ENCODE assay signal across 13 cellular contexts in genomic region chr2:191206613-191207471, GRCh38. TPM values are rescaled to one million over a fixed set of nuclear protein-coding genes. Genes with fewer than 3 reads are reported as not detected.
A peak's percentile ranks its signal among the peaks of the same experiment; 100 is the strongest.
DNase-seq lines count a peak whose midpoint lies in the region; ATAC-seq, FAIRE-seq and TF ChIP-seq lines count a peak whose summit lies in the region.
"Had no signal": no experiment of that assay in that cellular context is flagged by ENCODE, and none has a peak within 500 bp of the region (broad histone marks: within the 10 kb centered on the region; RNA-seq: fewer than 3 reads in every experiment).

No MANE protein-coding gene starts in this region.

- H2BK20ac ChIP-seq in H1 (ENCODE audit: low read length): no peak overlapping the region

- H3K27ac ChIP-seq in H1 (ENCODE audit: low read depth, low read length): no peak overlapping the region
- no peak overlapping the region for H3K27ac ChIP-seq in neural progenitor cell
- peak overlapping the region in 2 of 4 donors; percentile 4 to 52 for H3K27ac ChIP-seq in upper lobe of left lung
- H3K27ac ChIP-seq: uterus had no signal

- no peaks in the 10 kb centered on the region for H3K4me1 ChIP-seq in H1 (replicated peaks in 1 of 4; ENCODE audit: control insufficient read depth in 3 of 4, insufficient read depth in 4 of 4, low read length in 3 of 4)
- no peaks in the 10 kb centered on the region for H3K4me1 ChIP-seq in neural progenitor cell
- peaks cover 12 to 22% (median 15%) of the 10 kb centered on the region in 4 donors for H3K4me1 ChIP-seq in upper lobe of left lung
- H3K4me1 ChIP-seq: uterus had no signal

- no peak overlapping the region for H3K14ac ChIP-seq in H1 (ENCODE audit: insufficient read length)

- no peak overlapping the region for H4K91ac ChIP-seq in H1 (replicated peaks; ENCODE audit: insufficient read length, low read length)

- H3K9ac ChIP-seq in H1 (replicated peaks in 1 of 4; ENCODE audit: extremely low read depth in 1 of 4, low read depth in 3 of 4, low read length in 3 of 4): no peak overlapping the region
- no peak overlapping the region for H3K9ac ChIP-seq in neural progenitor cell

- ATAC-seq in activated CD8-positive, alpha-beta T cell treated with anti-CD3 and anti-CD28 coated beads for 36 hours: peak; percentile 82
- no peak for ATAC-seq in upper lobe of left lung (ENCODE audit: low FRiP score in 2 of 2)

- H3K27me3 ChIP-seq in H1 (replicated peaks in 1 of 4; ENCODE audit: control insufficient read depth in 3 of 4, extremely low read depth in 1 of 4, insufficient read depth in 3 of 4, low read length in 3 of 4): no peaks in the 10 kb centered on the region
- no peaks in the 10 kb centered on the region for H3K27me3 ChIP-seq in neural progenitor cell
- no peaks in the 10 kb centered on the region for H3K27me3 ChIP-seq in upper lobe of left lung
- H3K27me3 ChIP-seq: uterus had no signal

- H2BK5ac ChIP-seq in H1 (ENCODE audit: low read depth, low read length): no peak overlapping the region

- no peak overlapping the region for H2BK15ac ChIP-seq in H1 (ENCODE audit: low read length)

- H2AFZ ChIP-seq in H1 (ENCODE audit: low read length) (peak overlapping the region; percentile 21; the same call in 1 of the 2 replicates), neural progenitor cell (replicated peaks) (no peak overlapping the region)

- peak overlapping the region; percentile 85 for H3K27ac Mint-ChIP-seq in activated CD8-positive, alpha-beta T cell treated with anti-CD3 and anti-CD28 coated beads for 36 hours
- no peak overlapping the region for H3K27ac Mint-ChIP-seq in neural progenitor cell
- H3K27ac Mint-ChIP-seq: activated B cell treated with CpG ODN at 0.5 μM for 24 hours had no signal

- no peak for TF ChIP-seq POLR2A in H1 (IDR thresholded peaks at IDR 0.05; ENCODE audit: control extremely low read depth in 1 of 2, low read depth in 2 of 2, low read length in 2 of 2)
- TF ChIP-seq POLR2A in upper lobe of left lung (IDR thresholded peaks at IDR 0.05): peak in 1 of 4 donors; percentile 50

- intact Hi-C loops in activated CD8-positive, alpha-beta T cell treated with anti-CD3 and anti-CD28 coated beads for 36 hours (cut with micrococcal nuclease): no loop called here

- H3K27me3 Mint-ChIP-seq in activated CD8-positive, alpha-beta T cell treated with anti-CD3 and anti-CD28 coated beads for 36 hours: no peaks in the 10 kb centered on the region
- no peaks in the 10 kb centered on the region for H3K27me3 Mint-ChIP-seq in neural progenitor cell (ENCODE audit: insufficient read depth, low read depth)
- H3K27me3 Mint-ChIP-seq: activated B cell treated with CpG ODN at 0.5 μM for 24 hours had no signal

- no peaks in the 10 kb centered on the region for H3K23me2 ChIP-seq in H1 (ENCODE audit: low read depth, low read length)

- H3K36me3 Mint-ChIP-seq in activated CD8-positive, alpha-beta T cell treated with anti-CD3 and anti-CD28 coated beads for 36 hours (ENCODE audit: low read depth): peaks cover 16% of the 10 kb centered on the region
- H3K36me3 Mint-ChIP-seq in neural progenitor cell: no peaks in the 10 kb centered on the region

- H3K4me1 Mint-ChIP-seq in activated CD8-positive, alpha-beta T cell treated with anti-CD3 and anti-CD28 coated beads for 36 hours (ENCODE audit: low read depth): peaks cover 43% of the 10 kb centered on the region
- no peaks in the 10 kb centered on the region for H3K4me1 Mint-ChIP-seq in neural progenitor cell

- H3K9me3 Mint-ChIP-seq in activated CD8-positive, alpha-beta T cell treated with anti-CD3 and anti-CD28 coated beads for 36 hours: peaks cover 12% of the 10 kb centered on the region
- peaks cover 2% of the 10 kb centered on the region for H3K9me3 Mint-ChIP-seq in neural progenitor cell

- H2AK5ac ChIP-seq in H1 (ENCODE audit: low read depth, low read length): no peak overlapping the region

- H3K4me3 ChIP-seq in H1 (ENCODE audit: extremely low read depth in 1 of 4, insufficient read depth in 2 of 4, low read depth in 3 of 4, low read length in 4 of 4): no peak overlapping the region
- H3K4me3 ChIP-seq in neural progenitor cell: no peak overlapping the region
- peak overlapping the region in 2 of 4 donors; percentile 1 to 7 for H3K4me3 ChIP-seq in upper lobe of left lung
- H3K4me3 ChIP-seq: uterus had no signal

- FAIRE-seq in H1 (lab: Jason Lieb, UNC): no peak
- FAIRE-seq: astrocyte had no signal

- CTCF ChIA-PET in activated CD8-positive, alpha-beta T cell treated with anti-CD3 and anti-CD28 coated beads for 36 hours (lab: Charles Lee): interaction anchor here (0.9 to 6.2 kb wide), 8 partner anchors 9 to 315 kb away, joined by 3 to 55 read pairs (median 6); no protein-coding TSS in a partner anchor
- CTCF ChIA-PET in H1 (lab: Charles Lee; ENCODE audit: partially characterized antibody): interaction anchor here (0.6 to 4.5 kb wide), 4 partner anchors 8 to 315 kb away, joined by 3 to 35 read pairs (median 4); no protein-coding TSS in a partner anchor

- peak overlapping the region; percentile 58 for H3K4me3 Mint-ChIP-seq in activated CD8-positive, alpha-beta T cell treated with anti-CD3 and anti-CD28 coated beads for 36 hours
- no peak overlapping the region for H3K4me3 Mint-ChIP-seq in neural progenitor cell
- H3K4me3 Mint-ChIP-seq: activated B cell treated with CpG ODN at 0.5 μM for 24 hours had no signal

- H3K79me2 ChIP-seq in H1 (ENCODE audit: control insufficient read depth in 1 of 2, insufficient read depth in 2 of 2, low read length in 2 of 2): no peaks in the 10 kb centered on the region
- H3K79me2 ChIP-seq in neural progenitor cell (ENCODE audit: low read depth): no peaks in the 10 kb centered on the region

- H3K56ac ChIP-seq in H1 (replicated peaks; ENCODE audit: insufficient read length, low read depth, low read length): no peak overlapping the region

- no peak overlapping the region for H3K4ac ChIP-seq in H1 (replicated peaks; ENCODE audit: insufficient read length, low read depth, low read length)

- H2BK120ac ChIP-seq in H1 (replicated peaks; ENCODE audit: low read depth, low read length): no peak overlapping the region

- 89% methylated on average over 13 of the region's 13 CpGs; no CpG with 5 or more reads in 1 of the 2 experiments for WGBS in H1 (ENCODE audit: extremely low coverage in 1 of 2, insufficient coverage in 1 of 2, insufficient read length in 1 of 2, insufficient replicate concordance in 2 of 2, low coverage in 1 of 2, low lambda C conversion rate in 2 of 2, missing lambda C conversion rate in 1 of 2), 2 experiments
- 80 to 81% methylated on average over 13 of the region's 13 CpGs for WGBS in upper lobe of left lung, 2 donors

- no peak overlapping the region for H4K8ac ChIP-seq in H1 (ENCODE audit: extremely low read depth, insufficient read depth, low read length)

- H3F3A ChIP-seq in neural progenitor cell (ENCODE audit: low read depth): no peaks in the 10 kb centered on the region

- no peak overlapping the region for H4K5ac ChIP-seq in H1 (ENCODE audit: insufficient read length, low read depth, low read length)

- no peak for TF ChIP-seq EP300 in H1 (IDR thresholded peaks at IDR 0.05; ENCODE audit: borderline replicate concordance in 1 of 2, low read depth in 2 of 2, low read length in 2 of 2)
- TF ChIP-seq EP300 in upper lobe of left lung (IDR thresholded peaks at IDR 0.05): no peak

- no peak overlapping the region for H2BK12ac ChIP-seq in H1 (ENCODE audit: low read depth, low read length)

- H3K4me2 ChIP-seq in H1 (ENCODE audit: insufficient read depth in 1 of 2, low read depth in 2 of 2, low read length in 2 of 2) (no peak overlapping the region), neural progenitor cell (no peak overlapping the region)

- H3K79me1 ChIP-seq in H1 (ENCODE audit: low read depth, low read length): no peaks in the 10 kb centered on the region

- H4K20me1 ChIP-seq in H1 (replicated peaks in 1 of 2; ENCODE audit: control insufficient read depth in 1 of 2, insufficient read depth in 2 of 2, low read length in 2 of 2): no peaks in the 10 kb centered on the region
- H4K20me1 ChIP-seq in neural progenitor cell (ENCODE audit: low read depth): no peaks in the 10 kb centered on the region

- POLR2A ChIA-PET in activated CD8-positive, alpha-beta T cell treated with anti-CD3 and anti-CD28 coated beads for 36 hours (lab: Charles Lee): interaction anchor here (0.6 to 4.7 kb wide), 9 partner anchors 9 to 103 kb away, joined by 3 to 38 read pairs (median 4); partner anchors contain the start of gene STAT4
- POLR2A ChIA-PET in H1 (lab: Charles Lee; ENCODE audit: partially characterized antibody): no interaction called here

- no peak for TF ChIP-seq RAD21 in H1 (IDR thresholded peaks at IDR 0.05 in 1 of 2, conservative IDR thresholded peaks at IDR 0.05 in 1 of 2; ENCODE audit: low read depth in 2 of 2, low read length in 2 of 2)

- no peaks in the 10 kb centered on the region for H3K36me3 ChIP-seq in H1 (ENCODE audit: control insufficient read depth in 2 of 4, insufficient read depth in 4 of 4, low read length in 3 of 4)
- no peaks in the 10 kb centered on the region for H3K36me3 ChIP-seq in neural progenitor cell
- H3K36me3 ChIP-seq in upper lobe of left lung: no peaks in the 10 kb centered on the region
- H3K36me3 ChIP-seq: uterus had no signal

- peak; percentile 22 for DNase-seq in activated effector memory CD4-positive, alpha-beta T cell treated with Interleukin-2 at 50 U/mL for 16 hours
- no peak for DNase-seq in activated effector memory CD4-positive, alpha-beta T cell treated with anti-CD3 and anti-CD28 coated beads, Interleukin-2, amount 50 U/mL, for 16 hours
- DNase-seq in activated CD8-positive, alpha-beta T cell treated with anti-CD3 and anti-CD28 coated beads for 36 hours: peak; percentile 58
- DNase-seq in H1 (ENCODE audit: low read depth in 1 of 2, low spot score in 2 of 2): no peak
- DNase-seq in stimulated activated CD8-positive, alpha-beta memory T cell treated with anti-CD3 and anti-CD28 coated beads, Interleukin-7, amount 100 ng/mL, for 24 hours (ENCODE audit: low read depth): peak; percentile 5
- DNase-seq in neural progenitor cell (ENCODE audit: low spot score): no peak
- no peak for DNase-seq in SK-N-DZ (ENCODE audit: low spot score)
- DNase-seq in upper lobe of left lung: no peak
- DNase-seq: activated B cell treated with CpG ODN at 0.5 μM for 24 hours, NCI-H446, Right ventricle myocardium superior, uterus had no signal

- H3K23ac ChIP-seq in H1 (ENCODE audit: insufficient read length): no peak overlapping the region

- no peak for TF ChIP-seq CTCF in activated CD8-positive, alpha-beta T cell treated with anti-CD3 and anti-CD28 coated beads for 36 hours (IDR thresholded peaks at IDR 0.05)
- TF ChIP-seq CTCF in H1 (IDR thresholded peaks at IDR 0.05; ENCODE audit: control extremely low read depth in 1 of 3, insufficient read depth in 1 of 3, low read depth in 1 of 3, low read length in 3 of 3): no peak
- no peak for TF ChIP-seq CTCF in neural progenitor cell (IDR thresholded peaks at IDR 0.05)
- no peak for TF ChIP-seq CTCF in upper lobe of left lung (IDR thresholded peaks at IDR 0.05)

- no peak overlapping the region for H3K18ac ChIP-seq in H1 (ENCODE audit: extremely low read depth, low read length)

- H3K9me3 ChIP-seq in H1 (ENCODE audit: insufficient read depth in 2 of 2, low read depth in 1 of 2, low read length in 1 of 2): no peaks in the 10 kb centered on the region
- H3K9me3 ChIP-seq in neural progenitor cell (ENCODE audit: low read depth): no peaks in the 10 kb centered on the region
- H3K9me3 ChIP-seq in upper lobe of left lung: no peaks in the 10 kb centered on the region

RNA-seq across cellular contexts. Expression of gene MYO1B, which starts 38.4 kb away (rescaled TPM):
- total RNA-seq in activated CD8-positive, alpha-beta T cell treated with anti-CD3 and anti-CD28 coated beads for 36 hours: 10 to 100 TPM; 43.2 to 44.8 TPM
- total RNA-seq in H1 (2021; fragmentation: NEBNext Ultra II Directional; extraction: Animal tissue kit (Norgen Biotek cat#: 25700)): 55.5 and 61.2 TPM in 2 replicates
- polyA plus RNA-seq in H1 (2011; rRNA removed): 8.7 and 15.5 TPM in 2 replicates
- polyA plus RNA-seq in H1 (2011; cell fraction: cytosol; rRNA removed): 19.2 TPM
- 14.5 TPM for polyA plus RNA-seq in H1 (2011; cell fraction: nucleus; rRNA removed)
- 25.4 to 39.3 TPM (median 30.2 TPM) in 4 replicates for polyA plus RNA-seq in H1 (2012, experiment 1 of 2)
- 7.5 TPM for polyA plus RNA-seq in H1 (2012, experiment 2 of 2)
- polyA plus RNA-seq in H1 (2013, experiment 1 of 2): 25.9 TPM
- 25.8 TPM for polyA plus RNA-seq in H1 (2013, experiment 2 of 2)
- polyA minus RNA-seq in H1 (2011; rRNA and poly(A)+ RNA removed): 47.7 and 68.1 TPM in 2 replicates
- 34.9 TPM for polyA minus RNA-seq in H1 (2011; cell fraction: cytosol; rRNA and poly(A)+ RNA removed)
- 70.6 TPM for polyA minus RNA-seq in H1 (2011; cell fraction: nucleus; rRNA and poly(A)+ RNA removed)
- total RNA-seq in neural progenitor cell (ENCODE audit: low replicate concordance): 64.8 and 88.0 TPM in 2 replicates
- polyA plus RNA-seq in SK-N-DZ (2014; cell fraction: cytosol; rRNA removed): 68.1 and 73.9 TPM in 2 replicates
- polyA plus RNA-seq in SK-N-DZ (2014; cell fraction: nucleus; rRNA removed): 80.6 and 87.8 TPM in 2 replicates
- 100 to 1,000 TPM; 112 to 311 (median 137) TPM for total RNA-seq in upper lobe of left lung

RNA-seq across cellular contexts. Expression of gene STAT4, which starts 56.0 kb away (rescaled TPM):
- 10 to 100 TPM; 70.8 to 72.2 TPM for total RNA-seq in activated CD8-positive, alpha-beta T cell treated with anti-CD3 and anti-CD28 coated beads for 36 hours
- total RNA-seq in H1 (2021; fragmentation: NEBNext Ultra II Directional; extraction: Animal tissue kit (Norgen Biotek cat#: 25700)): 0.63 and 0.80 TPM in 2 replicates
- polyA plus RNA-seq in H1 (2011; rRNA removed): 0.33 and 0.36 TPM in 2 replicates
- 0.19 TPM for polyA plus RNA-seq in H1 (2011; cell fraction: cytosol; rRNA removed)
- 0.33 TPM for polyA plus RNA-seq in H1 (2011; cell fraction: nucleus; rRNA removed)
- polyA plus RNA-seq in H1 (2012, experiment 1 of 2): 0.36 to 0.51 TPM (median 0.45 TPM) in 4 replicates
- not detected for polyA plus RNA-seq in H1 (2012, experiment 2 of 2)
- 0.43 TPM for polyA plus RNA-seq in H1 (2013, experiment 1 of 2)
- 0.40 TPM for polyA plus RNA-seq in H1 (2013, experiment 2 of 2)
- polyA minus RNA-seq in H1 (2011; rRNA and poly(A)+ RNA removed): 0.50 and 1.1 TPM in 2 replicates
- polyA minus RNA-seq in H1 (2011; cell fraction: cytosol; rRNA and poly(A)+ RNA removed): not detected
- 2.7 TPM for polyA minus RNA-seq in H1 (2011; cell fraction: nucleus; rRNA and poly(A)+ RNA removed)
- total RNA-seq in neural progenitor cell (ENCODE audit: low replicate concordance) (0.32 and 0.62 TPM in 2 replicates), upper lobe of left lung (10 to 100 TPM in 1 of 6 donors, 1 to 10 TPM in 5; 3.6 to 11.9 (median 6.0) TPM)
- 0.42 and 0.83 TPM in 2 replicates for polyA plus RNA-seq in SK-N-DZ (2014; cell fraction: cytosol; rRNA removed)
- 0.18 and 3.7 TPM in 2 replicates for polyA plus RNA-seq in SK-N-DZ (2014; cell fraction: nucleus; rRNA removed)

Comparison
In these comparisons a context has a peak if more than half of its experiments do, and no peak if none do; other contexts are left out.
1. DNase-seq: peak in activated effector memory CD4-positive, alpha-beta T cell treated with Interleukin-2 at 50 U/mL for 16 hours (single experiment), activated CD8-positive, alpha-beta T cell treated with anti-CD3 and anti-CD28 coated beads for 36 hours (single experiment) and stimulated activated CD8-positive, alpha-beta memory T cell treated with anti-CD3 and anti-CD28 coated beads, Interleukin-7, amount 100 ng/mL, for 24 hours (single experiment); none in activated effector memory CD4-positive, alpha-beta T cell treated with anti-CD3 and anti-CD28 coated beads, Interleukin-2, amount 50 U/mL, for 16 hours (single experiment), H1 (0 of 2), neural progenitor cell (single experiment), SK-N-DZ (single experiment) and upper lobe of left lung (0 of 2).
2. RNA of gene STAT4, which starts 56.0 kb away (total RNA-seq): 70.8 to 72.2 TPM in activated CD8-positive, alpha-beta T cell treated with anti-CD3 and anti-CD28 coated beads for 36 hours; 3.6 to 11.9 TPM in upper lobe of left lung, 0.63 to 0.80 TPM in H1 and 0.32 to 0.62 TPM in neural progenitor cell; every median in the first group is over 4 times any median in the second.